In the genomic region with DNA sequence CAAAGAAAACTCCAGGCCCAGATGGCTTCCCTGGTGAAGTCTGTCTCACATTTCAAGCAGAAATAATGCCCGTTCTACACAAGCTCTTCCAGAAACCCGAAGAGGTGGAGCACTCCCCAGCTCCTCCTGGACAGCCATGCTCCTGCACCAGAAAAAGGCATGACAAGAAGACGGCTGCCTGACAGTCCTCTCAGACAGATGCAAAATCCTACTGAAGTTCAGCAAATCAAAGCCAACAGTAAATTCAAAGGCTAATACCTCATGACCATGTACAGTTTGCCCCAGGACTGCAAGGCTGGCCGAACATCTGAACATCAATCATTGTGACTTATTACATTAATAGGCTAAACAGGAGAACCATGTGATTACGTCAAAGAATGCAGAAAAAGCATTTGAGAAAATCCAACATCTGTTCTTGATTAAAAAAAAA, we compare ENCODE assay signal across 13 cellular contexts. TPM values are rescaled to one million over a fixed set of nuclear protein-coding genes. Genes with fewer than 3 reads are reported as not detected.
A peak's percentile ranks its signal among the peaks of the same experiment; 100 is the strongest.
DNase-seq lines count a peak whose midpoint lies in the region; TF ChIP-seq lines count a peak whose summit lies in the region.
"Had no signal": no experiment of that assay in that cellular context is flagged by ENCODE, and none has a peak within 500 bp of the region (broad histone marks: within the 10 kb centered on the region; RNA-seq: fewer than 3 reads in every experiment).

No MANE protein-coding gene starts in this region.

- no peak overlapping the region for H2AFZ ChIP-seq in SK-N-SH (ENCODE audit: low read depth)

- H3K9me3 ChIP-seq in SK-N-SH (no peaks in the 10 kb centered on the region), thymus (ENCODE audit: control insufficient read depth) (no peaks in the 10 kb centered on the region)

- no peaks in the 10 kb centered on the region for H4K20me1 ChIP-seq in SK-N-SH (ENCODE audit: insufficient read depth)

- CTCF ChIA-PET in SK-N-SH (lab: Yijun Ruan, JAX): interaction anchor here (0.9 to 1.4 kb wide), 2 partner anchors 26 to 73 kb away, joined by 3 to 4 read pairs; no protein-coding TSS in a partner anchor

- no peak overlapping the region for H3K9ac ChIP-seq in SK-N-SH

- POLR2A ChIA-PET in SK-N-SH (lab: Yijun Ruan, JAX): no interaction called here

- H3K4me3 ChIP-seq in SK-N-SH (ENCODE audit: low read depth in 2 of 2, low read length in 1 of 2): no peak overlapping the region
- no peak overlapping the region for H3K4me3 ChIP-seq in fibroblast of the aortic adventitia (ENCODE audit: low read depth, low read length)
- no peak overlapping the region for H3K4me3 ChIP-seq in thymus (ENCODE audit: low read length)

- no peaks in the 10 kb centered on the region for H3F3A ChIP-seq in SK-N-SH (replicated peaks; ENCODE audit: insufficient read depth)

- WGBS in SK-N-SH (ENCODE audit: low lambda C conversion rate): 18% methylated on average over 5 of the region's 5 CpGs
- WGBS in thymus: 77% methylated on average over 5 of the region's 5 CpGs

- H3K36me3 ChIP-seq in SK-N-SH (replicated peaks in 1 of 2; ENCODE audit: control insufficient read depth in 1 of 2, insufficient read depth in 2 of 2, low read length in 1 of 2) (no peaks in the 10 kb centered on the region), thymus (ENCODE audit: control insufficient read depth, insufficient read depth) (no peaks in the 10 kb centered on the region)

- TF ChIP-seq CTCF in SK-N-SH (IDR thresholded peaks at IDR 0.05): no peak
- no peak for TF ChIP-seq CTCF in fibroblast of the aortic adventitia (IDR thresholded peaks at IDR 0.05; ENCODE audit: insufficient read depth, low read length)

- H3K4me1 ChIP-seq in SK-N-SH (ENCODE audit: control insufficient read depth in 1 of 2, insufficient read depth in 2 of 2, low read depth in 1 of 2, low read length in 1 of 2): peaks cover 8 to 39% of the 10 kb centered on the region in 2 experiments; a peak in 3 of 4 replicates
- peaks cover 55% of the 10 kb centered on the region for H3K4me1 ChIP-seq in thymus (ENCODE audit: control insufficient read depth, insufficient read depth, low read length)

- no peak for TF ChIP-seq RAD21 in SK-N-SH (IDR thresholded peaks at IDR 0.05; ENCODE audit: low read length)

- peak overlapping the region; percentile 44 to 96; a peak in 3 of 4 replicates for H3K27ac ChIP-seq in SK-N-SH (ENCODE audit: low read depth in 2 of 2, low read length in 1 of 2)
- H3K27ac ChIP-seq in thymus (ENCODE audit: low read depth): peak overlapping the region; percentile 42

- DNase-seq in NCI-H2171 treated with DMSO at 0.1 percent for 48 hours (lab: John Stamatoyannopoulos, UW): peak; percentile 68
- DNase-seq in NCI-H2171 (lab: John Stamatoyannopoulos, UW): no peak
- peak; percentile 88 for DNase-seq in SK-N-SH
- DNase-seq in fibroblast of the aortic adventitia (ENCODE audit: low read depth): peak; percentile 89
- no peak for DNase-seq in activated T-cell treated with anti-CD3 and anti-CD28 coated beads for 4 hours
- no peak for DNase-seq in medulla oblongata (ENCODE audit: extremely low spot score)
- DNase-seq in T1000 (lab: John Stamatoyannopoulos, UW): no peak
- DNase-seq: 8988T; activated CD4-positive, alpha-beta T cell treated with anti-CD3 and anti-CD28 coated beads, Interleukin-2, amount 50 U/mL, for 48 hours; activated naive CD4-positive, alpha-beta T cell treated with anti-CD3 and anti-CD28 coated beads, Interleukin-2, amount 50 U/mL, for 16 hours; NCI-H2081 treated with DMSO at 0.1 percent for 48 hours; SW 1271 had no signal

- no peaks in the 10 kb centered on the region for H3K9me2 ChIP-seq in SK-N-SH

- no peaks in the 10 kb centered on the region for H3K79me2 ChIP-seq in SK-N-SH (ENCODE audit: insufficient read depth)

- H3K27me3 ChIP-seq in SK-N-SH (ENCODE audit: insufficient read depth): no peaks in the 10 kb centered on the region
- H3K27me3 ChIP-seq in thymus (ENCODE audit: control insufficient read depth, insufficient read depth): no peaks in the 10 kb centered on the region

- TF ChIP-seq EP300 in SK-N-SH (IDR thresholded peaks at IDR 0.05; ENCODE audit: borderline replicate concordance in 1 of 2, low read depth in 1 of 2, low read length in 1 of 2): peak in 1 of 2 experiments; percentile 87; a peak in 2 of 4 replicates

- peak overlapping the region; percentile 3; the same call in 1 of the 2 replicates for H3K4me2 ChIP-seq in SK-N-SH

TF ChIP-seq in SK-N-SH, 30 proteins besides CTCF, POLR2A, EP300 and RAD21:
- peak; percentile 87; the same call in 1 of the 2 replicates for TF ChIP-seq RCOR1 (IDR thresholded peaks at IDR 0.05; ENCODE audit: low read length)
- peak; percentile 95 for TF ChIP-seq MXI1 (IDR thresholded peaks at IDR 0.05; ENCODE audit: low read depth, low read length)
- TF ChIP-seq TAF1 (IDR thresholded peaks at IDR 0.05; ENCODE audit: borderline replicate concordance, low read depth, low read length): no peak
- TF ChIP-seq RFX5 (IDR thresholded peaks at IDR 0.05; ENCODE audit: low read length): no peak
- peak; percentile 56; the same call in 1 of the 2 replicates for TF ChIP-seq FOXJ3 (CRISPR knock-in tag; IDR thresholded peaks at IDR 0.05)
- TF ChIP-seq, protein P1, sequence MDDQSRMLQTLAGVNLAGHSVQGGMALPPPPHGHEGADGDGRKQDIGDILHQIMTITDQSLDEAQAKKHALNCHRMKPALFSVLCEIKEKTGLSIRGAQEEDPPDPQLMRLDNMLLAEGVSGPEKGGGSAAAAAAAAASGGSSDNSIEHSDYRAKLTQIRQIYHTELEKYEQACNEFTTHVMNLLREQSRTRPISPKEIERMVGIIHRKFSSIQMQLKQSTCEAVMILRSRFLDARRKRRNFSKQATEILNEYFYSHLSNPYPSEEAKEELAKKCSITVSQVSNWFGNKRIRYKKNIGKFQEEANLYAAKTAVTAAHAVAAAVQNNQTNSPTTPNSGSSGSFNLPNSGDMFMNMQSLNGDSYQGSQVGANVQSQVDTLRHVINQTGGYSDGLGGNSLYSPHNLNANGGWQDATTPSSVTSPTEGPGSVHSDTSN (IDR thresholded peaks at IDR 0.05): peak; percentile 90
- TF ChIP-seq TCF12 (IDR thresholded peaks at IDR 0.05): peak; percentile 74
- TF ChIP-seq CHD2 (IDR thresholded peaks at IDR 0.05; ENCODE audit: low read length, partially characterized antibody): peak; percentile 43

RNA-seq across cellular contexts. Expression of gene MXD4, which starts 30.8 kb away (rescaled TPM):
- 38.6 and 42.2 TPM in 2 replicates for polyA plus RNA-seq in SK-N-SH (2012; rRNA removed)
- polyA plus RNA-seq in SK-N-SH (2012; cell fraction: cytosol; rRNA removed): 17.3 and 28.2 TPM in 2 replicates
- 58.8 and 62.0 TPM in 2 replicates for polyA plus RNA-seq in SK-N-SH (2012; cell fraction: nucleus; rRNA removed)
- 43.5 and 73.5 TPM in 2 replicates for total RNA-seq in fibroblast of the aortic adventitia (ENCODE audit: low replicate concordance)
- 72.7 TPM for polyA plus RNA-seq in thymus

RNA-seq across cellular contexts. Expression of gene HAUS3, which starts 50.8 kb away (rescaled TPM):
- polyA plus RNA-seq in SK-N-SH (2012; rRNA removed): 6.3 and 6.4 TPM in 2 replicates
- polyA plus RNA-seq in SK-N-SH (2012; cell fraction: cytosol; rRNA removed): 4.0 and 4.4 TPM in 2 replicates
- polyA plus RNA-seq in SK-N-SH (2012; cell fraction: nucleus; rRNA removed): 15.3 and 15.8 TPM in 2 replicates
- total RNA-seq in fibroblast of the aortic adventitia (ENCODE audit: low replicate concordance): 18.9 and 28.0 TPM in 2 replicates
- 26.6 TPM for polyA plus RNA-seq in thymus

RNA-seq across cellular contexts. Expression of gene POLN, which starts 50.8 kb away (rescaled TPM):
- 0.67 and 1.2 TPM in 2 replicates for polyA plus RNA-seq in SK-N-SH (2012; rRNA removed)
- 0.31 and 0.38 TPM in 2 replicates for polyA plus RNA-seq in SK-N-SH (2012; cell fraction: cytosol; rRNA removed)
- polyA plus RNA-seq in SK-N-SH (2012; cell fraction: nucleus; rRNA removed): 4.2 and 4.9 TPM in 2 replicates
- total RNA-seq in fibroblast of the aortic adventitia (ENCODE audit: low replicate concordance): 3.7 and 4.9 TPM in 2 replicates
- 2.9 TPM for polyA plus RNA-seq in thymus

Comparison
In these comparisons a context has a peak if more than half of its experiments do, and no peak if none do; other contexts are left out.
1. DNase-seq: peak in NCI-H2171 treated with DMSO at 0.1 percent for 48 hours (single experiment), SK-N-SH (single experiment) and fibroblast of the aortic adventitia (single experiment); none in NCI-H2171 (single experiment), activated T-cell treated with anti-CD3 and anti-CD28 coated beads for 4 hours (single experiment), medulla oblongata (single experiment) and T1000 (single experiment).